In genomic region chrX:56812515-56813105, GRCh38 we compare ENCODE assay signal across 8 cellular contexts.
DNase-seq lines count a peak whose midpoint lies in the region; ATAC-seq and TF ChIP-seq lines count a peak whose summit lies in the region.

No MANE protein-coding gene starts in this region.

- H3K9me3 Mint-ChIP-seq in IgD-negative memory B cell (no peaks in the 10 kb centered on the region), MCF 10A (ENCODE audit: unreplicated experiment) (no peaks in the 10 kb centered on the region)

- 31 to 38% (median 36%) methylated on average over 7 of the region's 7 CpGs for WGBS in psoas muscle, 3 donors

- H3K27ac ChIP-seq in psoas muscle = no peak overlapping the region

- H3K27me3 Mint-ChIP-seq in IgD-negative memory B cell (no peaks in the 10 kb centered on the region), MCF 10A (ENCODE audit: insufficient read depth, unreplicated experiment) (peaks cover 55% of the 10 kb centered on the region)

- H3K36me3 Mint-ChIP-seq in IgD-negative memory B cell = peaks cover 3% of the 10 kb centered on the region
- H3K36me3 Mint-ChIP-seq in MCF 10A (ENCODE audit: insufficient read depth, unreplicated experiment) = no peaks in the 10 kb centered on the region

- no peaks in the 10 kb centered on the region for H3K4me1 ChIP-seq in psoas muscle

- H3K9me3 ChIP-seq in psoas muscle = no peaks in the 10 kb centered on the region

- H3K27ac Mint-ChIP-seq in IgD-negative memory B cell = peak overlapping the region; percentile 75 to 98 (median 83)
- H3K27ac Mint-ChIP-seq in MCF 10A (ENCODE audit: low read depth, unreplicated experiment) = peak overlapping the region; percentile 59

- H3K4me3 ChIP-seq in GM06990 (replicated peaks; ENCODE audit: low read depth, low read length) (peak overlapping the region; percentile 1; the same call in 1 of the 2 replicates), psoas muscle (peak overlapping the region; percentile 16)

- ATAC-seq in GM21390 (IDR thresholded peaks at IDR 0.05; ENCODE audit: unreplicated experiment) (peak; percentile 95), psoas muscle (no peak)

- intact Hi-C loops in MCF 10A (cut with micrococcal nuclease) (no loop called here), psoas muscle (cut with DNase I) (loop anchor here in 1 of 2 donors (5.0 kb wide), 1 partner anchor 1225 kb away; no protein-coding TSS in a partner anchor)

- DNase-seq in GM06990 (ENCODE audit: extremely low read depth, insufficient read length) (no peak), MCF 10A (ENCODE audit: unreplicated experiment) (no peak), psoas muscle (no peak), NCI-H510A (lab: John Stamatoyannopoulos, UW) (no peak), iPS-NIHi7 (ENCODE audit: extremely low spot score) (no peak), epidermal melanocyte (ENCODE audit: insufficient read length, low spot score) (no peak)

- TF ChIP-seq CTCF in GM06990 (IDR thresholded peaks at IDR 0.05; ENCODE audit: insufficient read depth, low read length, poor library complexity, severe bottlenecking) (no peak), MCF 10A (IDR thresholded peaks at IDR 0.05; ENCODE audit: unreplicated experiment) (no peak), psoas muscle (IDR thresholded peaks at IDR 0.05) (no peak)

- H3K36me3 ChIP-seq in GM06990 (ENCODE audit: control insufficient read depth, insufficient read depth, low read length) (no peaks in the 10 kb centered on the region; the same call in 1 of the 2 replicates), psoas muscle (ENCODE audit: insufficient read depth in 1 of 2, low read depth in 1 of 2) (no peaks in the 10 kb centered on the region)

- POLR2A ChIA-PET in MCF 10A (lab: Yijun Ruan, JAX) = interaction anchor here (0.7 kb wide), 1 partner anchor 139 kb away, joined by 4 read pairs; no protein-coding TSS in a partner anchor

- peaks cover 32 to 38% (median 38%) of the 10 kb centered on the region in 3 donors for H3K4me1 Mint-ChIP-seq in IgD-negative memory B cell
- H3K4me1 Mint-ChIP-seq in MCF 10A (ENCODE audit: insufficient read depth, unreplicated experiment) = peaks cover 18% of the 10 kb centered on the region

- no peaks in the 10 kb centered on the region for H3K27me3 ChIP-seq in GM06990 (replicated peaks; ENCODE audit: control insufficient read depth, insufficient read depth, low read length)
- H3K27me3 ChIP-seq in psoas muscle (ENCODE audit: insufficient read depth in 3 of 3, low read length in 2 of 3) = peaks cover 0 to 9% (median 0%) of the 10 kb centered on the region in 3 donors

- CTCF ChIA-PET in MCF 10A (lab: Yijun Ruan, JAX) = interaction anchor here (0.8 to 0.9 kb wide), 2 partner anchors 8 to 166 kb away, joined by 3 to 4 read pairs; no protein-coding TSS in a partner anchor

- no TSS peak for BruUV-seq in MCF 10A (replicated peaks; lab: Mats Ljungman, UMichigan)

- H3K4me3 Mint-ChIP-seq in IgD-negative memory B cell (peak overlapping the region; percentile 66 to 80 (median 78)), MCF 10A (ENCODE audit: unreplicated experiment) (no peak overlapping the region)
